ENCODE assay signal across 8 cellular contexts in the genomic region with DNA sequence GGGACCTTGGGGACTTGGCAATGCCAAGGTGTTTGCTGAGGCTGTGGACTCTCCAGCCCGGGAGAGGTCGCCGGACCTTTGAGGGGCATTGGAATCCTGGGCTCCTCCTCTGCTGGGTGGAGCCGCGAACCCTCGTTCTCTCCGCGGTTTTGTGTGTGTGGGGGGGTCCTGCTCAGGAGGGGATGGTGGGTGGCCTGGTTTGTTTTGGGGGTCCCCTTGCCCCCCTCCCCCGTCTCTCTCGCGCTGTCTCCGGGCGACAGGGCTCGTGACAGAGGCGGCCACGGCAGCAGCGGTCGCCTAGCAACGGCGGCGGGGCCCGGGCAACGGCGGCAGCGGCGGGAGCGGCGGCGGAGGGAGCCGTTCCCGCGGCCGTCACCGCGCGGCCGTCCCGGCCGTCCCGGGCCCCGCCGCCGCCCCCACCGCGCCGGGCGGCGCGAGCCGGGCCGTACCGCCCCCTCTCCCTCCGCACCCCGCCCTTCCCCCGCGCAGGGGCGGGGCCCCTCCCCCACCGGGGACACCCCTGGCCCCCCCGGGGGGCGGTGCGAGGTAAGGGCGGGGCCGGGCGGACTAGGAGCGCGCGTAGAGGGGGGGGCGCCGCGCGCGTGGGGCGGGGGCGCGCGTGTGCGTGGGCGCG. TPM values are rescaled to one million over a fixed set of nuclear protein-coding genes. Genes with fewer than 3 reads are reported as not detected.
A peak's percentile ranks its signal among the peaks of the same experiment; 100 is the strongest.
DNase-seq lines count a peak whose midpoint lies in the region; ATAC-seq and TF ChIP-seq lines count a peak whose summit lies in the region.

No MANE protein-coding gene starts in this region.

- TF ChIP-seq CTCF in DOHH2 (IDR thresholded peaks at IDR 0.05; ENCODE audit: low read depth, low read length, poor library complexity, severe bottlenecking): no peak
- TF ChIP-seq CTCF in Loucy (conservative IDR thresholded peaks at IDR 0.05; ENCODE audit: low read length): 0 out of 2 replicates have a peak, but pooled peaks have one; percentile 9
- TF ChIP-seq CTCF in thyroid gland (IDR thresholded peaks at IDR 0.05): no peak

- H3K9me3 Mint-ChIP-seq in naive thymus-derived CD4-positive, alpha-beta T cell: no peaks in the 10 kb centered on the region

- CTCF ChIA-PET in naive thymus-derived CD4-positive, alpha-beta T cell (lab: Charles Lee): no interaction called here

- no peaks in the 10 kb centered on the region for H3K27me3 Mint-ChIP-seq in naive thymus-derived CD4-positive, alpha-beta T cell

- H3K27me3 ChIP-seq in DOHH2 (ENCODE audit: control insufficient read depth, low read length) (0 out of 2 replicates have a peak, but pooled peaks cover 2% of the 10 kb centered on the region), Loucy (ENCODE audit: insufficient read depth, low read length, poor library complexity, severe bottlenecking) (no peaks in the 10 kb centered on the region), thyroid gland (no peaks in the 10 kb centered on the region)
- H3K27me3 ChIP-seq in naive thymus-derived CD4-positive, alpha-beta T cell (ENCODE audit: control insufficient read depth in 2 of 2, insufficient read depth in 2 of 2, low read length in 2 of 2): no peaks in the 10 kb centered on the region

- peaks cover 33% of the 10 kb centered on the region for H3F3A ChIP-seq in DOHH2 (ENCODE audit: control insufficient read depth, insufficient read depth)
- H3F3A ChIP-seq in Loucy (ENCODE audit: low read depth): 0 out of 2 replicates have a peak, but pooled peaks cover 4% of the 10 kb centered on the region

- H3K4me2 ChIP-seq in DOHH2 (ENCODE audit: low read length) (peak overlapping the region; percentile 97), Loucy (ENCODE audit: low read depth, low read length, poor library complexity, severe bottlenecking) (peak overlapping the region; percentile 91)

- H3K4me1 Mint-ChIP-seq in naive thymus-derived CD4-positive, alpha-beta T cell: peaks cover 71 to 87% (median 81%) of the 10 kb centered on the region in 7 donors

- DNase-seq in activated T-cell treated with anti-CD3 and anti-CD28 coated beads for 48 hours (ENCODE audit: low read depth): peak; percentile 51
- peak; percentile 47 to 72 (median 56) for DNase-seq in naive thymus-derived CD4-positive, alpha-beta T cell
- peak; percentile 57 to 63 for DNase-seq in thyroid gland

- H3K36me3 ChIP-seq in DOHH2 (ENCODE audit: control insufficient read depth, low read length) (peaks cover 2% of the 10 kb centered on the region; the same call in 1 of the 2 replicates), Loucy (ENCODE audit: insufficient read depth, low read length) (no peaks in the 10 kb centered on the region), thyroid gland (no peaks in the 10 kb centered on the region)
- peaks cover 0 to 2% (median 0%) of the 10 kb centered on the region in 3 experiments for H3K36me3 ChIP-seq in naive thymus-derived CD4-positive, alpha-beta T cell (ENCODE audit: control insufficient read depth in 2 of 3, insufficient read depth in 3 of 3, low read length in 3 of 3)

- peaks cover 0 to 33% (median 4%) of the 10 kb centered on the region in 5 donors for H3K36me3 Mint-ChIP-seq in naive thymus-derived CD4-positive, alpha-beta T cell

- H3K27ac ChIP-seq in DOHH2 (ENCODE audit: low read depth, low read length): peak overlapping the region; percentile 91
- H3K27ac ChIP-seq in naive thymus-derived CD4-positive, alpha-beta T cell (ENCODE audit: low read depth, low read length): peak overlapping the region; percentile 88
- peak overlapping the region in 2 of 3 donors; percentile 95 for H3K27ac ChIP-seq in thyroid gland

- intact Hi-C loops in naive thymus-derived CD4-positive, alpha-beta T cell (cut with micrococcal nuclease): loop anchor here (1.0 to 10.0 kb wide), 10 partner anchors 53 to 1250 kb away; a partner anchor contains a TSS
- intact Hi-C loops in thyroid gland (cut with DNase I): loop anchor here (10.0 kb wide), 1 partner anchor 223 kb away; a partner anchor contains a TSS

- POLR2A ChIA-PET in naive thymus-derived CD4-positive, alpha-beta T cell (lab: Charles Lee): interaction anchor here (2.8 kb wide), 1 partner anchor 267 kb away, joined by 5 read pairs; no protein-coding TSS in a partner anchor

- H3K4me3 Mint-ChIP-seq in naive thymus-derived CD4-positive, alpha-beta T cell: peak overlapping the region; percentile 84 to 98 (median 95)

- peaks cover 64% of the 10 kb centered on the region for H3K4me1 ChIP-seq in DOHH2 (ENCODE audit: control insufficient read depth, low read length)
- H3K4me1 ChIP-seq in Loucy (ENCODE audit: insufficient read depth, low read length, poor library complexity, severe bottlenecking): peaks cover 46% of the 10 kb centered on the region
- peaks cover 51 to 56% of the 10 kb centered on the region in 2 donors for H3K4me1 ChIP-seq in naive thymus-derived CD4-positive, alpha-beta T cell (ENCODE audit: control insufficient read depth in 2 of 2, insufficient read depth in 2 of 2, low read length in 2 of 2)
- H3K4me1 ChIP-seq in thyroid gland: peaks cover 26 to 34% of the 10 kb centered on the region in 2 donors

- no peak overlapping the region for H2AFZ ChIP-seq in Loucy (ENCODE audit: low read length)

- peak overlapping the region; percentile 88 to 99 (median 96) for H3K27ac Mint-ChIP-seq in naive thymus-derived CD4-positive, alpha-beta T cell

- 0% methylated on average over 7 of the region's 79 CpGs for WGBS in thyroid gland, 2 donors

- H3K9ac ChIP-seq in Loucy (ENCODE audit: low read depth, low read length, poor library complexity, severe bottlenecking): peak overlapping the region; percentile 34

- H3K79me2 ChIP-seq in DOHH2 (ENCODE audit: control insufficient read depth, low read length): peaks cover 57% of the 10 kb centered on the region
- peaks cover 26% of the 10 kb centered on the region; the same call in 1 of the 2 replicates for H3K79me2 ChIP-seq in Loucy (ENCODE audit: insufficient read depth, low read length)

- H3K9me3 ChIP-seq in DOHH2 (ENCODE audit: control insufficient read depth, insufficient read depth, low read length) (no peaks in the 10 kb centered on the region), Loucy (ENCODE audit: insufficient read depth, low read depth, low read length) (no peaks in the 10 kb centered on the region), thyroid gland (no peaks in the 10 kb centered on the region)
- H3K9me3 ChIP-seq in naive thymus-derived CD4-positive, alpha-beta T cell (ENCODE audit: control insufficient read depth in 2 of 3, low read length in 3 of 3): no peaks in the 10 kb centered on the region

- peak overlapping the region; percentile 81 for H3K4me3 ChIP-seq in DOHH2 (ENCODE audit: low read length)
- H3K4me3 ChIP-seq in Loucy (ENCODE audit: low read length, poor library complexity, severe bottlenecking): peak overlapping the region; percentile 74
- H3K4me3 ChIP-seq in naive thymus-derived CD4-positive, alpha-beta T cell (ENCODE audit: low read length): peak overlapping the region; percentile 75
- H3K4me3 ChIP-seq in thyroid gland (replicated peaks in 1 of 3): peak overlapping the region in 2 of 3 donors; percentile 20 to 43

- peak; percentile 2 for ATAC-seq in esophagus mucosa
- peak; percentile 39 for ATAC-seq in naive thymus-derived CD4-positive, alpha-beta T cell
- no peak for ATAC-seq in GM21576 (IDR thresholded peaks at IDR 0.05; ENCODE audit: unreplicated experiment)
- no peak for ATAC-seq in GM21717 (IDR thresholded peaks at IDR 0.05; ENCODE audit: unreplicated experiment)

- H4K20me1 ChIP-seq in DOHH2 (ENCODE audit: control insufficient read depth, insufficient read depth, low read depth, low read length): no peaks in the 10 kb centered on the region
- H4K20me1 ChIP-seq in Loucy (ENCODE audit: insufficient read depth, low read length, poor library complexity, severe bottlenecking): peaks cover 25% of the 10 kb centered on the region

- H3K9me2 ChIP-seq in DOHH2 (replicated peaks; ENCODE audit: control insufficient read depth, low read length) (no peaks in the 10 kb centered on the region), Loucy (replicated peaks; ENCODE audit: low read depth, low read length) (no peaks in the 10 kb centered on the region)

- peak in 1 of 2 donors; percentile 22 for TF ChIP-seq POLR2A in thyroid gland (IDR thresholded peaks at IDR 0.05)

RNA-seq across cellular contexts. Expression of a gene that starts 7.8 kb away (rescaled TPM):
- 7.1 TPM for total RNA-seq in esophagus mucosa
- total RNA-seq in naive thymus-derived CD4-positive, alpha-beta T cell: 10 to 100 TPM; 35.5 to 94.1 (median 57.9) TPM
- polyA plus RNA-seq in naive thymus-derived CD4-positive, alpha-beta T cell: 1 to 10 TPM in 1 of 2 donors, under 1 TPM in 1; 0.48 to 2.3 TPM
- total RNA-seq in thyroid gland: 10 to 100 TPM in 3 of 4 donors, 1 to 10 TPM in 1; 10.0 to 15.3 (median 12.2) TPM

RNA-seq across cellular contexts. Expression of a gene that starts 9.8 kb away (rescaled TPM):
- total RNA-seq in esophagus mucosa (92.4 TPM), thyroid gland (100 to 1,000 TPM; 165 to 296 (median 257) TPM)
- total RNA-seq in naive thymus-derived CD4-positive, alpha-beta T cell: 100 to 1,000 TPM; 148 to 235 (median 158) TPM
- 100 to 1,000 TPM; 389 to 466 TPM for polyA plus RNA-seq in naive thymus-derived CD4-positive, alpha-beta T cell

RNA-seq across cellular contexts. Expression of a gene that starts 16.9 kb away (rescaled TPM):
- total RNA-seq in esophagus mucosa: 13.4 TPM
- total RNA-seq in naive thymus-derived CD4-positive, alpha-beta T cell: 100 to 1,000 TPM in 4 of 5 experiments, 10 to 100 TPM in 1; 37.8 to 356 (median 235) TPM
- 10 to 100 TPM; 58.6 to 88.3 TPM for polyA plus RNA-seq in naive thymus-derived CD4-positive, alpha-beta T cell
- 100 to 1,000 TPM in 1 of 4 donors, 10 to 100 TPM in 3; 75.3 to 109 (median 88.5) TPM for total RNA-seq in thyroid gland

RNA-seq across cellular contexts. Expression of a gene that starts 26.7 kb away (rescaled TPM):
- 5.5 TPM for total RNA-seq in esophagus mucosa
- 10 to 100 TPM in 1 of 5 experiments, 1 to 10 TPM in 4; 3.3 to 14.0 (median 9.8) TPM for total RNA-seq in naive thymus-derived CD4-positive, alpha-beta T cell
- polyA plus RNA-seq in naive thymus-derived CD4-positive, alpha-beta T cell: 10 to 100 TPM in 1 of 2 donors, 1 to 10 TPM in 1; 6.9 to 15.2 TPM
- 1 to 10 TPM; 4.1 to 5.9 (median 4.6) TPM for total RNA-seq in thyroid gland

RNA-seq across cellular contexts. Expression of a gene that starts 36.1 kb away (rescaled TPM):
- 19.0 TPM for total RNA-seq in esophagus mucosa
- total RNA-seq in naive thymus-derived CD4-positive, alpha-beta T cell: 10 to 100 TPM in 1 of 5 experiments, 1 to 10 TPM in 3, under 1 TPM in 1; 0.65 to 87.9 (median 1.6) TPM
- under 1 TPM; 0.18 to 0.92 TPM for polyA plus RNA-seq in naive thymus-derived CD4-positive, alpha-beta T cell
- 1 to 10 TPM in 2 of 4 donors, under 1 TPM in 2; 0.13 to 4.3 (median 0.91) TPM for total RNA-seq in thyroid gland

Comparison
In these comparisons a context has a peak if more than half of its experiments do, and no peak if none do; other contexts are left out.
1. ATAC-seq: peak in esophagus mucosa (single experiment) and naive thymus-derived CD4-positive, alpha-beta T cell (single experiment); none in GM21576 (single experiment) and GM21717 (single experiment).
2. Peak in every context shown above with its lines, with median percentiles within 50 percentile points of each other: H3K27ac ChIP-seq, H3K4me3 ChIP-seq and DNase-seq.